In genomic region chr6:26596579-26597388, GRCh38 we compare ENCODE assay signal across 8 cellular contexts. TPM values are rescaled to one million over a fixed set of nuclear protein-coding genes. Genes with fewer than 3 reads are reported as not detected.
A peak's percentile ranks its signal among the peaks of the same experiment; 100 is the strongest.
DNase-seq lines count a peak whose midpoint lies in the region; ATAC-seq and TF ChIP-seq lines count a peak whose summit lies in the region.

TSS of gene ABT1 (plus strand) at chr6:26596953. CDS start at chr6:26596983, 30 bp downstream.

- no peaks in the 10 kb centered on the region for H3K9me3 ChIP-seq in SU-DHL-6 (ENCODE audit: insufficient read depth, low read length)
- no peaks in the 10 kb centered on the region for H3K9me3 ChIP-seq in ovary
- H3K9me3 ChIP-seq in tibial artery: no peaks in the 10 kb centered on the region

- 0% methylated on average over 51 of the region's 51 CpGs for WGBS in ovary, 3 donors

- peak within 1 kb of the TSS; percentile 92 for H2AFZ ChIP-seq in SU-DHL-6 (ENCODE audit: low read depth, low read length, severe bottlenecking)

- no peak for TF ChIP-seq CTCF in GM12864 (IDR thresholded peaks at IDR 0.05; ENCODE audit: low read depth, low read length, missing control alignments)
- no peak for TF ChIP-seq CTCF in SU-DHL-6 (IDR thresholded peaks at IDR 0.05; ENCODE audit: insufficient read depth, low read length, poor library complexity, severe bottlenecking)
- TF ChIP-seq CTCF in ovary (IDR thresholded peaks at IDR 0.05): no peak
- no peak for TF ChIP-seq CTCF in tibial artery (IDR thresholded peaks at IDR 0.05)

- ATAC-seq in HG02759 (IDR thresholded peaks at IDR 0.05; ENCODE audit: unreplicated experiment) (peak; percentile 79), Right ventricle myocardium inferior (peak; percentile 98)
- peak; percentile 52 for ATAC-seq in activated naive CD8-positive, alpha-beta T cell treated with anti-CD3 and anti-CD28 coated beads, Interleukin-2, amount 50 U/mL, for 24 hours

- peaks cover 27% of the 10 kb centered on the region for H3K36me3 Mint-ChIP-seq in activated naive CD8-positive, alpha-beta T cell treated with anti-CD3 and anti-CD28 coated beads, Interleukin-2, amount 50 U/mL, for 24 hours (ENCODE audit: low read depth)

- H3K79me2 ChIP-seq in SU-DHL-6 (ENCODE audit: insufficient read depth, low read length): peaks cover 20% of the 10 kb centered on the region

- no peak for TF ChIP-seq EP300 in ovary (IDR thresholded peaks at IDR 0.05)

- no peaks in the 10 kb centered on the region for H4K20me1 ChIP-seq in SU-DHL-6 (ENCODE audit: low read depth, low read length)

- DNase-seq in GM12864 (ENCODE audit: low read depth) (peak; percentile 95), NCI-H1417 (lab: John Stamatoyannopoulos, UW) (peak; percentile 94 to 98 (median 96)), Right ventricle myocardium inferior (ENCODE audit: missing footprints) (peak; percentile 98), ovary (peak; percentile 98 to 99 (median 98)), tibial artery (peak; percentile 98 to 99)
- peak; percentile 96 for DNase-seq in activated naive CD8-positive, alpha-beta T cell treated with anti-CD3 and anti-CD28 coated beads, Interleukin-2, amount 50 U/mL, for 24 hours

- H3K4me3 ChIP-seq in GM12864 (ENCODE audit: low read depth, low read length) (peak within 1 kb of the TSS; percentile 95), SU-DHL-6 (ENCODE audit: insufficient read depth, low read length, poor library complexity, severe bottlenecking) (peak within 1 kb of the TSS; percentile 84), ovary (peak within 1 kb of the TSS; percentile 89), tibial artery (peak within 1 kb of the TSS; percentile 93 to 98)

- H3K27me3 ChIP-seq in SU-DHL-6 (ENCODE audit: low read length) (no peaks in the 10 kb centered on the region), ovary (no peaks in the 10 kb centered on the region), tibial artery (peaks cover 0 to 26% of the 10 kb centered on the region in 2 donors)

- no peak within 1 kb of the TSS for H3K4me3 Mint-ChIP-seq in activated naive CD8-positive, alpha-beta T cell treated with anti-CD3 and anti-CD28 coated beads, Interleukin-2, amount 50 U/mL, for 24 hours

- H3K36me3 ChIP-seq in SU-DHL-6 (ENCODE audit: low read length): peaks cover 18% of the 10 kb centered on the region; the same call in 1 of the 2 replicates
- H3K36me3 ChIP-seq in ovary: no peaks in the 10 kb centered on the region
- H3K36me3 ChIP-seq in tibial artery: peaks cover 9 to 28% (median 21%) of the 10 kb centered on the region in 3 donors

- H3K27me3 Mint-ChIP-seq in activated naive CD8-positive, alpha-beta T cell treated with anti-CD3 and anti-CD28 coated beads, Interleukin-2, amount 50 U/mL, for 24 hours: peaks cover 23% of the 10 kb centered on the region

- H3K4me2 ChIP-seq in SU-DHL-6 (ENCODE audit: low read depth, low read length, poor library complexity, severe bottlenecking): peak within 1 kb of the TSS; percentile 91

- peaks cover 18% of the 10 kb centered on the region; the same call in 1 of the 2 replicates for H3F3A ChIP-seq in SU-DHL-6 (ENCODE audit: insufficient read depth)

- peak within 1 kb of the TSS; percentile 79 for H3K9ac ChIP-seq in SU-DHL-6 (ENCODE audit: low read length)

- no peak within 1 kb of the TSS for H3K27ac Mint-ChIP-seq in activated naive CD8-positive, alpha-beta T cell treated with anti-CD3 and anti-CD28 coated beads, Interleukin-2, amount 50 U/mL, for 24 hours

- peak within 1 kb of the TSS; percentile 49 for H3K27ac ChIP-seq in SU-DHL-6 (ENCODE audit: low read depth, low read length)
- peak within 1 kb of the TSS; percentile 67 to 77 for H3K27ac ChIP-seq in ovary
- H3K27ac ChIP-seq in tibial artery: peak within 1 kb of the TSS; percentile 91 to 94

- peak; percentile 87 for TF ChIP-seq POLR2A in ovary (IDR thresholded peaks at IDR 0.05)

- no peaks in the 10 kb centered on the region for H3K9me2 ChIP-seq in SU-DHL-6 (replicated peaks; ENCODE audit: insufficient read depth, low read length)

- H3K9me3 Mint-ChIP-seq in activated naive CD8-positive, alpha-beta T cell treated with anti-CD3 and anti-CD28 coated beads, Interleukin-2, amount 50 U/mL, for 24 hours: no peaks in the 10 kb centered on the region

- intact Hi-C loops in Right ventricle myocardium inferior (cut with DNase I): loop anchor here (2.0 kb wide), 2 partner anchors 24 to 424 kb away; no protein-coding TSS in a partner anchor
- intact Hi-C loops in ovary (cut with DNase I): loop anchor here in 3 of 4 donors (2.0 to 10.0 kb wide), 4 partner anchors 24 to 422 kb away; no protein-coding TSS in a partner anchor
- intact Hi-C loops in tibial artery (cut with DNase I; ENCODE audit: low total_unique reads): loop anchor here (5.0 kb wide), 1 partner anchor 254 kb away; no protein-coding TSS in a partner anchor

- H3K4me1 ChIP-seq in ovary (ENCODE audit: insufficient read depth) (peaks cover 4% of the 10 kb centered on the region), tibial artery (peaks cover 0 to 17% (median 10%) of the 10 kb centered on the region in 4 donors)

- H3K4me1 Mint-ChIP-seq in activated naive CD8-positive, alpha-beta T cell treated with anti-CD3 and anti-CD28 coated beads, Interleukin-2, amount 50 U/mL, for 24 hours: peaks cover 45% of the 10 kb centered on the region

RNA-seq across cellular contexts. Expression of gene ABT1, which starts in this region (rescaled TPM):
- total RNA-seq in Right ventricle myocardium inferior (7.6 TPM), ovary (10 to 100 TPM; 10.9 to 17.5 (median 15.5) TPM)
- 10 to 100 TPM in 1 of 2 donors, 1 to 10 TPM in 1; 8.5 to 18.2 TPM for polyA plus RNA-seq in ovary

Comparison
In these comparisons a context has a peak if more than half of its experiments do, and no peak if none do; other contexts are left out.
1. Peak in every context shown above with its lines: DNase-seq, ATAC-seq, H3K4me3 ChIP-seq and H3K27ac ChIP-seq.